In genomic region chr9:37422289-37423104, GRCh38 we compare ENCODE assay signal across 8 cellular contexts. TPM values are rescaled to one million over a fixed set of nuclear protein-coding genes. Genes with fewer than 3 reads are reported as not detected.
DNase-seq lines count a peak whose midpoint lies in the region; FAIRE-seq and TF ChIP-seq lines count a peak whose summit lies in the region.

GRHPR (plus strand) TSS chr9:37422696; CDS start chr9:37422751, 55 bp downstream.

- H3K9me3 ChIP-seq in ES-I3 (ENCODE audit: control insufficient read depth, insufficient read depth, low read length): no peaks in the 10 kb centered on the region
- no peaks in the 10 kb centered on the region for H3K9me3 ChIP-seq in SJCRH30 (replicated peaks)
- no peaks in the 10 kb centered on the region for H3K9me3 ChIP-seq in neutrophil

- H3K4me1 ChIP-seq in ES-I3 (ENCODE audit: insufficient read depth, low read length) (no peaks in the 10 kb centered on the region; the same call in 1 of the 2 replicates), SJCRH30 (no peaks in the 10 kb centered on the region), neutrophil (ENCODE audit: control insufficient read depth in 1 of 2, insufficient read depth in 1 of 2, low read depth in 1 of 2, low read length in 1 of 2) (peaks cover 16 to 20% of the 10 kb centered on the region in 2 experiments)

- TF ChIP-seq POLR2A in H54 (IDR thresholded peaks at IDR 0.05; ENCODE audit: low read depth, low read length): peak; percentile 72

- peaks cover 11% of the 10 kb centered on the region for H3K36me3 ChIP-seq in ES-I3 (ENCODE audit: insufficient read depth, low read length)
- H3K36me3 ChIP-seq in SJCRH30: peaks cover 11% of the 10 kb centered on the region
- peaks cover 18% of the 10 kb centered on the region for H3K36me3 ChIP-seq in neutrophil

- H3K4me3 ChIP-seq in SJCRH30 (peak within 1 kb of the TSS; percentile 99), neutrophil (ENCODE audit: low read depth in 1 of 2, low read length in 1 of 2) (peak within 1 kb of the TSS; percentile 74 to 97)

- H3K27me3 ChIP-seq in SJCRH30: no peaks in the 10 kb centered on the region
- H3K27me3 ChIP-seq in neutrophil: no peaks in the 10 kb centered on the region

- FAIRE-seq in H54 (lab: Jason Lieb, UNC): no peak

- TF ChIP-seq CTCF in neutrophil (IDR thresholded peaks at IDR 0.05): no peak

- peak within 1 kb of the TSS; percentile 86 for H3K9ac ChIP-seq in ES-I3 (ENCODE audit: low read depth, low read length)

- peak within 1 kb of the TSS; percentile 87 for H3K27ac ChIP-seq in SJCRH30
- H3K27ac ChIP-seq in neutrophil: peak within 1 kb of the TSS; percentile 84

- DNase-seq in H54 (ENCODE audit: insufficient read length, low spot score): peak; percentile 69
- DNase-seq in LoVo (ENCODE audit: low spot score): peak; percentile 89
- DNase-seq in SJCRH30: peak; percentile 85 to 86
- peak; percentile 77 for DNase-seq in activated gamma-delta T cell treated with anti-CD3 and anti-CD28 coated beads, Interleukin-2, amount 50 U/mL, for 16 hours (ENCODE audit: low read depth)
- peak; percentile 69 for DNase-seq in foreskin melanocyte
- DNase-seq in superior temporal gyrus (ENCODE audit: extremely low spot score): peak; percentile 93

RNA-seq across cellular contexts. Expression of gene GRHPR, which starts in this region (rescaled TPM):
- 71.3 and 71.9 TPM in 2 replicates for total RNA-seq in SJCRH30 (2014; rRNA removed; shearing (Covaris generic))

Comparison
In these comparisons a context has a peak if more than half of its experiments do, and no peak if none do; other contexts are left out.
1. Peak in every context shown above with its lines: DNase-seq, H3K4me3 ChIP-seq and H3K27ac ChIP-seq.